ENCODE assay signal across 8 cellular contexts in the genomic region with DNA sequence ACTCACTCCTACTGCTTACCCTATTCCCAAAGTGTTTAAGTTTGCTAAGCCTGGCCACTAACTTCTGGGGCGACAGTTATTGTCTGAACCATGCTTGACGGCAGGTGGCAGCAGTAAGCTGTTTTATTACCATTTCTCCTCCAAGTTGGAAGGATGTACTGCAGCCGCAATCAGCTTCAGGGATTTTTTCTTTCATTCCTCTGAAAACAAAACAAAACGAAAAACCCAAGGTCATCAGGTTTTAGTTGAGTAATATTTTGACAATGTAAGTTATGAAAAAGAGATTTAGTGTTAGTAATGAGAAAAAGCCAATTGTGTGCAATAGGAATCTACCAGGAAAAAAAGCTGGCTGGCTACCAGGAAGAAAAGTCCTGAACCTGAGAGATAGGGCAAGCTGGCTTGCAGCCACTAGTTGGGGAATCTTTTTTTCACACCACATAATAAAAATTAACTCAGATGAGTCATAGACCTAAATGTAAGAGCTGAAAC. TPM values are rescaled to one million over a fixed set of nuclear protein-coding genes. Genes with fewer than 3 reads are reported as not detected.
DNase-seq lines count a peak whose midpoint lies in the region; TF ChIP-seq lines count a peak whose summit lies in the region.

No MANE protein-coding gene starts in this region.

- no peak overlapping the region for H3K4me3 Mint-ChIP-seq in T-helper 2 cell treated with Interferon-gamma antibody and Interleukin-4, amounts not matched to agents 5 μg/mL and 100 μg/mL, for 36 hours
- H3K4me3 Mint-ChIP-seq in immature natural killer cell = no peak overlapping the region

- no peak overlapping the region for H3K27ac ChIP-seq in brain microvascular endothelial cell

- no peaks in the 10 kb centered on the region for H3K36me3 ChIP-seq in brain microvascular endothelial cell (replicated peaks)

- H3K4me3 ChIP-seq in brain microvascular endothelial cell (ENCODE audit: low read depth, low read length) = no peak overlapping the region

- in situ Hi-C loops in brain microvascular endothelial cell (cut with HindIII; ENCODE audit: low pct_ligation_motif_present, low sequenced_read_pairs) = no loop called here

- H3K27me3 ChIP-seq in brain microvascular endothelial cell (replicated peaks) = no peaks in the 10 kb centered on the region

- TF ChIP-seq CTCF in brain microvascular endothelial cell (IDR thresholded peaks at IDR 0.05; ENCODE audit: low read depth, low read length, missing control alignments) = peak; percentile 79

- H3K4me1 Mint-ChIP-seq in T-helper 2 cell treated with Interferon-gamma antibody and Interleukin-4, amounts not matched to agents 5 μg/mL and 100 μg/mL, for 36 hours (ENCODE audit: low read depth) = no peaks in the 10 kb centered on the region
- no peaks in the 10 kb centered on the region for H3K4me1 Mint-ChIP-seq in immature natural killer cell

- DNase-seq in NCI-H2029 (lab: John Stamatoyannopoulos, UW) (peak; percentile 0), NCI-H2029 treated with DMSO at 0.1 percent for 48 hours (lab: John Stamatoyannopoulos, UW) (no peak), GOT3 (lab: John Stamatoyannopoulos, UW) (peak; percentile 3), KG1 (lab: John Stamatoyannopoulos, UW) (peak; percentile 9), brain microvascular endothelial cell (peak; percentile 79), immature natural killer cell (peak; percentile 21 to 36 (median 33))
- DNase-seq in T-helper 2 cell treated with Interferon-gamma antibody and Interleukin-4, amounts not matched to agents 5 μg/mL and 100 μg/mL, for 36 hours (ENCODE audit: low spot score) = peak; percentile 8
- DNase-seq in stimulated activated CD4-positive, alpha-beta T cell treated with anti-CD3 and anti-CD28 coated beads, Interleukin-12 subunit alpha, Interleukin-12 subunit beta, amount 100 ng/mL, for 48 hours (ENCODE audit: low read depth in 2 of 3, low spot score in 1 of 3) = peak in 2 of 3 donors; percentile 22 to 58

- H3K27me3 Mint-ChIP-seq in T-helper 2 cell treated with Interferon-gamma antibody and Interleukin-4, amounts not matched to agents 5 μg/mL and 100 μg/mL, for 36 hours (ENCODE audit: low read depth) = no peaks in the 10 kb centered on the region
- H3K27me3 Mint-ChIP-seq in immature natural killer cell (ENCODE audit: low read depth in 3 of 3) = peaks cover under 1 to 12% (median 2%) of the 10 kb centered on the region in 3 donors

- H3K9me3 Mint-ChIP-seq in T-helper 2 cell treated with Interferon-gamma antibody and Interleukin-4, amounts not matched to agents 5 μg/mL and 100 μg/mL, for 36 hours = no peaks in the 10 kb centered on the region
- no peaks in the 10 kb centered on the region for H3K9me3 Mint-ChIP-seq in immature natural killer cell

- H3K36me3 Mint-ChIP-seq in T-helper 2 cell treated with Interferon-gamma antibody and Interleukin-4, amounts not matched to agents 5 μg/mL and 100 μg/mL, for 36 hours (ENCODE audit: low read depth) = no peaks in the 10 kb centered on the region
- no peaks in the 10 kb centered on the region for H3K36me3 Mint-ChIP-seq in immature natural killer cell

- H3K27ac Mint-ChIP-seq in T-helper 2 cell treated with Interferon-gamma antibody and Interleukin-4, amounts not matched to agents 5 μg/mL and 100 μg/mL, for 36 hours = no peak overlapping the region
- no peak overlapping the region for H3K27ac Mint-ChIP-seq in immature natural killer cell

RNA-seq across cellular contexts. Expression of gene RAB9B, which starts 13.2 kb away (rescaled TPM):
- under 1 TPM; 0.33 to 0.43 (median 0.38) TPM for polyA plus RNA-seq in immature natural killer cell
